ENCODE assay signal across 31 cellular contexts in genomic region chrX:15328821-15329220, GRCh38. TPM values are rescaled to one million over a fixed set of nuclear protein-coding genes. Genes with fewer than 3 reads are reported as not detected.
"Had no signal": no experiment of that assay in that cellular context is flagged by ENCODE, and none has a peak within 500 bp of the region (broad histone marks: within the 10 kb centered on the region; RNA-seq: fewer than 3 reads in every experiment).

No MANE protein-coding gene starts in this region.

- ATAC-seq: gastrocnemius medialis; naive thymus-derived CD4-positive, alpha-beta T cell; stimulated activated memory B cell treated with anti-CD40 and anti-IgM and Interleukin-4, amounts not matched to agents 10 μg/mL and 1 μg/mL and 100 μg/mL, for 72 hours; stimulated activated naive CD8-positive, alpha-beta T cell treated with anti-CD3 and anti-CD28 coated beads, Interleukin-15, Interleukin-2, amounts not matched to agents 100 U/mL and 50 U/mL, for 24 hours had no signal

- H2AFZ ChIP-seq: hepatocyte had no signal

- FAIRE-seq: colon, urothelium cell line had no signal

- DNase-seq: caudate nucleus; cerebellar nuclear complex; dorsolateral prefrontal cortex; effector CD4-positive, alpha-beta T cell; foreskin fibroblast; gastrocnemius medialis; heart left ventricle; mesendoderm; midbrain; naive thymus-derived CD4-positive, alpha-beta T cell; nucleus accumbens; spleen; stimulated activated CD4-positive, alpha-beta T cell treated with anti-CD3 and anti-CD28 coated beads, Interleukin-4, amount 100 ng/mL, for 4 hours; stimulated activated naive CD8-positive, alpha-beta T cell treated with anti-CD3 and anti-CD28 coated beads, Interleukin-15, Interleukin-2, amounts not matched to agents 100 U/mL and 50 U/mL, for 24 hours; substantia nigra; testis; tibial artery; upper lobe of left lung had no signal

- H3K4me1 ChIP-seq: gastrocnemius medialis, prostate gland, right atrium auricular region, testis, tibial artery had no signal

- H3K27ac ChIP-seq: gastrocnemius medialis, hepatocyte, prostate gland, skin epidermis, spleen, testis, tibial artery, upper lobe of left lung had no signal

- H3K4me3 ChIP-seq: dorsolateral prefrontal cortex, gastrocnemius medialis, heart left ventricle, hepatocyte, lung, prostate gland, right atrium auricular region, skin epidermis, spleen, testis, tibial artery, upper lobe of left lung had no signal

- H3K9me3 ChIP-seq: gastrocnemius medialis, heart left ventricle, prostate gland, right atrium auricular region, spleen, testis, tibial artery, upper lobe of left lung had no signal

- H3K27me3 ChIP-seq: gastrocnemius medialis, heart left ventricle, hepatocyte, right atrium auricular region, spleen, testis, tibial artery, upper lobe of left lung had no signal

- H3K36me3 ChIP-seq: prostate gland, right atrium auricular region had no signal

- H3K4me2 ChIP-seq: hepatocyte had no signal

RNA-seq across cellular contexts. Expression of gene ASB11, which starts 13.4 kb away (rescaled TPM):
- total RNA-seq: kidney epithelial cell; liver; mucosa of gallbladder; naive thymus-derived CD4-positive, alpha-beta T cell; osteocyte; spleen; testis had no signal
- polyA plus RNA-seq: esophagus; hepatocyte; naive thymus-derived CD4-positive, alpha-beta T cell; spleen had no signal

RNA-seq across cellular contexts. Expression of gene VEGFD, which starts 55.4 kb away (rescaled TPM):
- total RNA-seq: kidney epithelial cell; naive thymus-derived CD4-positive, alpha-beta T cell had no signal
- polyA plus RNA-seq: naive thymus-derived CD4-positive, alpha-beta T cell had no signal

RNA-seq across cellular contexts. Expression of gene ASB9, which starts 58.9 kb away (rescaled TPM):
- total RNA-seq: osteocyte had no signal
